In genomic region chr5:172450861-172451695, GRCh38 we compare ENCODE assay signal across 1 cellular context.
A peak's percentile ranks its signal among the peaks of the same experiment; 100 is the strongest.
TF ChIP-seq lines count a peak whose summit lies in the region.

No MANE protein-coding gene starts in this region.

TF ChIP-seq in HepG2, 621 proteins besides CTCF, POLR2A, EP300 and RAD21 (continued from another document):
- no peak for TF ChIP-seq PRDM15 (CRISPR knock-in tag; IDR thresholded peaks at IDR 0.05)
- no peak for TF ChIP-seq THAP7 (CRISPR knock-in tag; IDR thresholded peaks at IDR 0.05)
- TF ChIP-seq DMTF1 (CRISPR knock-in tag; IDR thresholded peaks at IDR 0.05) = no peak
- 0 out of 2 replicates have a peak, but pooled peaks have one; percentile 15 for TF ChIP-seq ZNF687 (CRISPR knock-in tag; IDR thresholded peaks at IDR 0.05)
- no peak for TF ChIP-seq CCAR2 (optimal IDR thresholded peaks at IDR 0.05; ENCODE audit: low read depth, low read length)
- 0 out of 2 replicates have a peak, but pooled peaks have one; percentile 47 for TF ChIP-seq ZNF253 (CRISPR knock-in tag; IDR thresholded peaks at IDR 0.05; ENCODE audit: borderline replicate concordance)
- no peak for TF ChIP-seq NFATC3 (CRISPR knock-in tag; IDR thresholded peaks at IDR 0.05)
- peak; percentile 34; the same call in 1 of the 2 replicates for TF ChIP-seq STAG1 (CRISPR knock-in tag; IDR thresholded peaks at IDR 0.05)
- TF ChIP-seq ZNF292 (CRISPR knock-in tag; IDR thresholded peaks at IDR 0.05; ENCODE audit: borderline replicate concordance, low read depth) = no peak
- no peak for TF ChIP-seq TSC22D2 (CRISPR knock-in tag; IDR thresholded peaks at IDR 0.05; ENCODE audit: borderline replicate concordance)
- TF ChIP-seq ZNF598 (CRISPR knock-in tag; IDR thresholded peaks at IDR 0.05; ENCODE audit: borderline replicate concordance) = no peak
- TF ChIP-seq ZFP36L2 (CRISPR knock-in tag; IDR thresholded peaks at IDR 0.05) = no peak
- TF ChIP-seq ZNF124 (CRISPR knock-in tag; IDR thresholded peaks at IDR 0.05) = no peak
- no peak for TF ChIP-seq ZNF780A (CRISPR knock-in tag; IDR thresholded peaks at IDR 0.05)
- TF ChIP-seq ERF (CRISPR knock-in tag; IDR thresholded peaks at IDR 0.05) = no peak
- TF ChIP-seq ZNF788 (CRISPR knock-in tag; IDR thresholded peaks at IDR 0.05; ENCODE audit: borderline replicate concordance) = no peak
- TF ChIP-seq ZNF451 (CRISPR knock-in tag; IDR thresholded peaks at IDR 0.05) = no peak
- TF ChIP-seq SP5 (CRISPR knock-in tag; IDR thresholded peaks at IDR 0.05; ENCODE audit: borderline replicate concordance, low read depth) = no peak
- no peak for TF ChIP-seq ZNF138 (CRISPR knock-in tag; IDR thresholded peaks at IDR 0.05; ENCODE audit: low read depth)
- TF ChIP-seq SMAD3 (CRISPR knock-in tag; IDR thresholded peaks at IDR 0.05) = no peak
- no peak for TF ChIP-seq RCOR2 (CRISPR knock-in tag; IDR thresholded peaks at IDR 0.05)
- TF ChIP-seq ZNF782 (CRISPR knock-in tag; IDR thresholded peaks at IDR 0.05; ENCODE audit: borderline replicate concordance) = no peak
- peak; percentile 41; the same call in 1 of the 2 replicates for TF ChIP-seq ZMYM3 (CRISPR knock-in tag; IDR thresholded peaks at IDR 0.05)
- no peak for TF ChIP-seq EHMT2 (IDR thresholded peaks at IDR 0.05; ENCODE audit: borderline replicate concordance, low read depth, low read length)
- TF ChIP-seq TEAD3 (CRISPR knock-in tag; optimal IDR thresholded peaks at IDR 0.05; ENCODE audit: borderline replicate concordance) = peak; percentile 17
- no peak for TF ChIP-seq ZNF251 (CRISPR knock-in tag; IDR thresholded peaks at IDR 0.05)
